ENCODE assay signal across 1 cellular context in the genomic region with DNA sequence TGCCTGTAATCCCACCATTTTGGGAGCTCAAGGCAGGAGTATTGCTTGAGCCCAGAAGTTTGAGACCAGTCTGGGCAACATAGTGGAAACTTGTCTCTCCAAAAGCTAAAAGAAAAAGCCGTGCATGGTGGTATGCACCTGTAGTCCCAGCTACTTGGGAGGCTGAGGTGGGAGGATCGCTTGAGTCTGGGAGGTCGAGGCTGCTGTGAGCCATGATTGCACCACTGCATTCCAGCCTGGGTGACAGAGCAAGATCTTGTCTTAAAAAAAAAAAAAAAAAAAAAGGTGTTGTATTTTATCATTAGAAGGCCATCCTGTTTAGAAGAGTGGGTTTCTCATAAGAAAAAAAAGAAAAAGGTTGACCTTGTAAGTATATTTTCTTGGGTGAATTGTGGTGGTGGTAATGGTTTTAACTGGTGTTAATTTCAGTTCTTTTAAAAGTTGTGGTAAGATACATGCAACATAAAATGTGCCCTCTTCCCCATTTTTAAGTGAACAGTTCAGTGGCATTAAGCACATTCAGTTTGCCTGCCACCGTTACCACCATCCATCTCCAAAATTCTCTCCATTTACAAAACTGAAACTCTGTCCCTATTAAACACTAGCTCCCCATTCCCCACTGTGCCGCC.
A peak's percentile ranks its signal among the peaks of the same experiment; 100 is the strongest.
TF ChIP-seq lines count a peak whose summit lies in the region.

No MANE protein-coding gene starts in this region.

TF ChIP-seq in K562, 482 proteins besides CTCF, POLR2A, EP300 and RAD21:
- TF ChIP-seq BCOR (IDR thresholded peaks at IDR 0.05) (peak; percentile 20; the same call in 1 of the 2 replicates), BRD9 (IDR thresholded peaks at IDR 0.05; ENCODE audit: low read depth, partially characterized antibody) (no peak), ZSCAN32 (CRISPR knock-in tag; IDR thresholded peaks at IDR 0.05) (no peak), ZNF384 (IDR thresholded peaks at IDR 0.05; ENCODE audit: low read depth, low read length) (peak; percentile 54), KDM4B (IDR thresholded peaks at IDR 0.05; ENCODE audit: borderline replicate concordance in 2 of 2, low read depth in 1 of 2) (no peak), ZNF197 (CRISPR knock-in tag; IDR thresholded peaks at IDR 0.05; ENCODE audit: low read depth) (no peak), MYC (IDR thresholded peaks at IDR 0.05; ENCODE audit: low read depth, low read length) (no peak), MYC (CRISPR knock-in tag; IDR thresholded peaks at IDR 0.05; ENCODE audit: borderline replicate concordance, low read depth) (no peak), ARNT (IDR thresholded peaks at IDR 0.05) (no peak)
TF ChIP-seq in K562: peak in this region for 2.
